Comparison of ENCODE assay signal across 11 cellular contexts in genomic region chr12:93526786-93527428, GRCh38. TPM values are rescaled to one million over a fixed set of nuclear protein-coding genes. Genes with fewer than 3 reads are reported as not detected.
DNase-seq lines count a peak whose midpoint lies in the region; ATAC-seq, FAIRE-seq and TF ChIP-seq lines count a peak whose summit lies in the region.
"Had no signal": no experiment of that assay in that cellular context is flagged by ENCODE, and none has a peak within 500 bp of the region (broad histone marks: within the 10 kb centered on the region; RNA-seq: fewer than 3 reads in every experiment).

No MANE protein-coding gene starts in this region.

- TF ChIP-seq CTCF in PC-9 (conservative IDR thresholded peaks at IDR 0.05) (no peak), fibroblast of lung (conservative IDR thresholded peaks at IDR 0.05 in 1 of 2, IDR thresholded peaks at IDR 0.05 in 1 of 2; ENCODE audit: low read depth in 1 of 2, low read length in 2 of 2) (no peak)

- no peaks in the 10 kb centered on the region for H3K79me2 ChIP-seq in GM23248 (ENCODE audit: insufficient read depth)
- no peaks in the 10 kb centered on the region for H3K79me2 ChIP-seq in PC-9 (ENCODE audit: low read depth)
- no peaks in the 10 kb centered on the region for H3K79me2 ChIP-seq in fibroblast of lung (ENCODE audit: control insufficient read depth, insufficient read depth, low read length)

- H3K4me1 ChIP-seq in GM23248 (ENCODE audit: insufficient read depth), result peaks cover 9% of the 10 kb centered on the region; the same call in 1 of the 2 replicates
- peaks cover 13% of the 10 kb centered on the region for H3K4me1 ChIP-seq in PC-9 (replicated peaks; ENCODE audit: insufficient read depth)
- H3K4me1 ChIP-seq in fibroblast of lung (ENCODE audit: control insufficient read depth, extremely low read depth, insufficient read depth, low read length), result peaks cover 2% of the 10 kb centered on the region
- no peaks in the 10 kb centered on the region for H3K4me1 ChIP-seq in small intestine (ENCODE audit: control insufficient read depth in 2 of 2, insufficient read depth in 1 of 2, low read depth in 1 of 2, low read length in 1 of 2)

- in situ Hi-C loops in GM23248 (cut with MboI), result no loop called here

- no TSS peak for BruUV-seq in PC-9 (replicated peaks; lab: Mats Ljungman, UMichigan)

- POLR2A ChIA-PET in PC-9 (lab: Charles Lee; ENCODE audit: unreplicated experiment), result interaction anchor here (0.6 to 0.8 kb wide), 4 partner anchors 9 to 231 kb away, joined by 3 to 7 read pairs (median 6); no protein-coding TSS in a partner anchor

- CTCF ChIA-PET in PC-9 (lab: Charles Lee), result interaction anchor here (0.6 to 0.7 kb wide), 3 partner anchors 43 to 574 kb away, joined by 3 to 4 read pairs (median 3); no protein-coding TSS in a partner anchor

- no peak for ATAC-seq in HG03159 (IDR thresholded peaks at IDR 0.05; ENCODE audit: unreplicated experiment)
- ATAC-seq: heart right ventricle, natural killer cell had no signal

- H3F3A ChIP-seq in GM23248 (ENCODE audit: insufficient read depth) (0 out of 2 replicates have a peak, but pooled peaks cover 5% of the 10 kb centered on the region), PC-9 (ENCODE audit: insufficient read depth, low read depth) (no peaks in the 10 kb centered on the region)

- H4K20me1 ChIP-seq in GM23248 (ENCODE audit: insufficient read depth), result no peaks in the 10 kb centered on the region
- no peaks in the 10 kb centered on the region for H4K20me1 ChIP-seq in PC-9 (ENCODE audit: insufficient read depth)
- no peaks in the 10 kb centered on the region for H4K20me1 ChIP-seq in fibroblast of lung (ENCODE audit: control insufficient read depth, extremely low read depth, insufficient read depth, low read length)

- H2AFZ ChIP-seq in GM23248 (no peak overlapping the region), PC-9 (no peak overlapping the region), fibroblast of lung (ENCODE audit: low read length) (no peak overlapping the region)

- DNase-seq in GM23248 (peak; percentile 82), PC-9 (peak; percentile 14 to 74), fibroblast of lung (ENCODE audit: low read depth in 2 of 2) (peak; percentile 95 to 98), small intestine (peak; percentile 3), NCI-H82 (lab: John Stamatoyannopoulos, UW) (no peak), DMS153 (lab: John Stamatoyannopoulos, UW) (no peak), posterior vena cava (ENCODE audit: low spot score) (no peak)
- DNase-seq: activated CD4-positive, CD25-positive, alpha-beta regulatory T cell; heart right ventricle; natural killer cell had no signal

- no peak for FAIRE-seq in small intestine (lab: Jason Lieb, UNC)

- H3K4me3 ChIP-seq in GM23248, result no peak overlapping the region
- no peak overlapping the region for H3K4me3 ChIP-seq in PC-9
- H3K4me3 ChIP-seq in fibroblast of lung (replicated peaks in 1 of 4; ENCODE audit: control extremely low read depth in 1 of 4, insufficient read depth in 1 of 4, low read depth in 3 of 4, low read length in 4 of 4), result no peak overlapping the region
- H3K4me3 ChIP-seq in small intestine (ENCODE audit: low read depth in 1 of 2, low read length in 2 of 2), result no peak overlapping the region
- H3K4me3 ChIP-seq: heart right ventricle had no signal

- H3K9ac ChIP-seq in GM23248 (no peak overlapping the region), fibroblast of lung (ENCODE audit: insufficient read depth, low read length) (no peak overlapping the region)

- WGBS in GM23248 (ENCODE audit: low coverage in 1 of 2, low lambda C conversion rate in 2 of 2, missing lambda C conversion rate in 2 of 2), 2 experiments, result 34 to 37% methylated on average over 4 of the region's 4 CpGs
- WGBS in small intestine, 3 donors, result 45 to 72% (median 65%) methylated on average over 4 of the region's 4 CpGs

- H3K9me2 ChIP-seq in GM23248 (ENCODE audit: insufficient read depth), result no peaks in the 10 kb centered on the region
- H3K9me2 ChIP-seq in PC-9 (ENCODE audit: insufficient read depth), result no peaks in the 10 kb centered on the region

- H3K27me3 ChIP-seq in GM23248 (replicated peaks; ENCODE audit: insufficient read depth) (no peaks in the 10 kb centered on the region), PC-9 (ENCODE audit: insufficient read depth, low read depth) (no peaks in the 10 kb centered on the region), fibroblast of lung (ENCODE audit: control insufficient read depth, insufficient read depth, low read length) (no peaks in the 10 kb centered on the region), small intestine (ENCODE audit: control insufficient read depth in 2 of 2, insufficient read depth in 2 of 2, low read length in 2 of 2) (no peaks in the 10 kb centered on the region)
- H3K27me3 ChIP-seq: heart right ventricle had no signal

- H3K27ac ChIP-seq in GM23248 (no peak overlapping the region), PC-9 (no peak overlapping the region), fibroblast of lung (ENCODE audit: insufficient read depth, low read length) (no peak overlapping the region), small intestine (ENCODE audit: low read depth in 1 of 2, low read length in 1 of 2) (no peak overlapping the region)
- H3K27ac ChIP-seq: heart right ventricle had no signal

- intact Hi-C loops in PC-9 (cut with micrococcal nuclease; ENCODE audit: unreplicated experiment) (no loop called here), posterior vena cava (cut with DNase I) (no loop called here)

- peak overlapping the region; percentile 10 for H3K4me2 ChIP-seq in GM23248 (ENCODE audit: unreplicated experiment)
- H3K4me2 ChIP-seq in PC-9, result peak overlapping the region; percentile 33; the same call in 1 of the 2 replicates
- no peak overlapping the region for H3K4me2 ChIP-seq in fibroblast of lung (ENCODE audit: extremely low read depth, insufficient read depth, low read length)

- H3K36me3 ChIP-seq in GM23248 (ENCODE audit: low read depth) (no peaks in the 10 kb centered on the region), PC-9 (ENCODE audit: low read depth) (no peaks in the 10 kb centered on the region), fibroblast of lung (ENCODE audit: control insufficient read depth, insufficient read depth, low read length) (no peaks in the 10 kb centered on the region), small intestine (ENCODE audit: control insufficient read depth in 2 of 2, insufficient read depth in 2 of 2, low read length in 2 of 2) (no peaks in the 10 kb centered on the region)
- H3K36me3 ChIP-seq: heart right ventricle had no signal

- no peaks in the 10 kb centered on the region for H3K9me3 ChIP-seq in GM23248 (ENCODE audit: low read depth)
- H3K9me3 ChIP-seq in PC-9 (ENCODE audit: insufficient read depth, low read depth), result no peaks in the 10 kb centered on the region
- no peaks in the 10 kb centered on the region for H3K9me3 ChIP-seq in fibroblast of lung (ENCODE audit: control insufficient read depth, insufficient read depth, low read depth, low read length)
- no peaks in the 10 kb centered on the region for H3K9me3 ChIP-seq in small intestine (ENCODE audit: control insufficient read depth, low read depth)
- H3K9me3 ChIP-seq: heart right ventricle had no signal

RNA-seq across cellular contexts. Expression of gene SOCS2, which starts 45.6 kb away (rescaled TPM):
- 72.6 and 80.2 TPM in 2 replicates for total RNA-seq in GM23248 (2014; rRNA removed; shearing (Covaris generic))
- polyA plus RNA-seq in GM23248 (2016; fragmentation: Nextera tagmentation; extraction: Ambion mirVana), result 52.4 and 52.8 TPM in 2 replicates
- total RNA-seq in PC-9 (2021), result 9.2 and 11.1 TPM in 2 replicates
- total RNA-seq in fibroblast of lung, result 75.5 and 105 TPM in 2 replicates
- 69.1 and 113 TPM in 2 replicates for polyA plus RNA-seq in fibroblast of lung
- polyA plus RNA-seq in fibroblast of lung (2012), result 45.4 and 69.0 TPM in 2 replicates
- 26.7 and 43.3 TPM in 2 replicates for polyA minus RNA-seq in fibroblast of lung (ENCODE audit: low replicate concordance)
- polyA plus RNA-seq in small intestine, result 10 to 100 TPM; 10.8 to 14.7 (median 11.6) TPM
- total RNA-seq in posterior vena cava, result 10 to 100 TPM; 30.0 to 30.9 TPM

RNA-seq across cellular contexts. Expression of gene MRPL42, which starts 59.6 kb away (rescaled TPM):
- total RNA-seq in GM23248 (2014; rRNA removed; shearing (Covaris generic)), result 69.2 and 75.0 TPM in 2 replicates
- polyA plus RNA-seq in GM23248 (2016; fragmentation: Nextera tagmentation; extraction: Ambion mirVana) (87.2 and 91.5 TPM in 2 replicates), fibroblast of lung (87.3 and 95.7 TPM in 2 replicates), small intestine (10 to 100 TPM; 41.3 to 53.4 (median 42.5) TPM)
- total RNA-seq in PC-9 (2021) (52.8 and 61.0 TPM in 2 replicates), fibroblast of lung (68.0 and 70.1 TPM in 2 replicates), posterior vena cava (10 to 100 TPM; 55.8 to 59.5 TPM)
- polyA plus RNA-seq in fibroblast of lung (2012), result 59.2 and 61.1 TPM in 2 replicates
- polyA minus RNA-seq in fibroblast of lung (ENCODE audit: low replicate concordance), result 2.8 and 3.1 TPM in 2 replicates

Comparison
In these comparisons a context has a peak if more than half of its experiments do, and no peak if none do; other contexts are left out.
1. DNase-seq: peak in GM23248 (single experiment), PC-9 (2 of 2), fibroblast of lung (2 of 2) and small intestine (single experiment); none in NCI-H82 (single experiment), DMS153 (single experiment) and posterior vena cava (single experiment).